Comparison of ENCODE assay signal across 17 cellular contexts in the genomic region with DNA sequence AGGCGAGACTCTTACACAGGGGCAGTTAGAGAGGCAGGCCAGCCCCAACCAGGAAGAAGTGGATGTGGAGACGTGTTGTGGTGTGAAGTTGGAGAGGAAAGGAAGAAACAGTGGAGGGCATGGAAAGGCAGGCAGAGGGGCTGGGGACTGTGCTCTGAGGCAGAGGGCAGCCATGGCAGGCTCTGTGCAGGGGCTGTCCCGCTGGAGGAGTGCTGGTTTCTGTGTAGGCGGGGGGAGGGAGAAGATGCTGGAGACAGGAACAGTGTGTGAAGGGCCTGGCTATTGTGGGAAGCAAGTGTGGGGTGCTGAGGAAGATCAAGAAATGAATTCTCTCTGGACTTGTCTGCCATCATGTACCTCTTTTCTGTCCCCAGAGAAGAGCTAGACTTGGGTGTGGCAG. TPM values are rescaled to one million over a fixed set of nuclear protein-coding genes. Genes with fewer than 3 reads are reported as not detected.
DNase-seq lines count a peak whose midpoint lies in the region; ATAC-seq and TF ChIP-seq lines count a peak whose summit lies in the region.
"Had no signal": no experiment of that assay in that cellular context is flagged by ENCODE, and none has a peak within 500 bp of the region (broad histone marks: within the 10 kb centered on the region; RNA-seq: fewer than 3 reads in every experiment).

No MANE protein-coding gene starts in this region.

- CTCF ChIA-PET in CD4-positive, alpha-beta memory T cell (lab: Charles Lee; ENCODE audit: partially characterized antibody), result no interaction called here

- peak overlapping the region; percentile 9 to 90 (median 52) for H3K27ac Mint-ChIP-seq in CD4-positive, alpha-beta memory T cell
- peak overlapping the region; percentile 4 to 63 (median 50); a peak in 5 of 7 replicates for H3K27ac Mint-ChIP-seq in H9
- H3K27ac Mint-ChIP-seq in activated naive CD8-positive, alpha-beta T cell treated with anti-CD3 and anti-CD28 coated beads, Interleukin-2, amount 50 U/mL, for 24 hours, result peak overlapping the region; percentile 48
- peak overlapping the region; percentile 36 to 91 (median 74) for H3K27ac Mint-ChIP-seq in naive thymus-derived CD8-positive, alpha-beta T cell

- no peak overlapping the region for H2BK15ac ChIP-seq in H9 (ENCODE audit: low read depth, low read length)

- no peaks in the 10 kb centered on the region for H3K27me3 Mint-ChIP-seq in CD4-positive, alpha-beta memory T cell
- no peaks in the 10 kb centered on the region for H3K27me3 Mint-ChIP-seq in H9 (ENCODE audit: low read depth)
- no peaks in the 10 kb centered on the region for H3K27me3 Mint-ChIP-seq in activated naive CD8-positive, alpha-beta T cell treated with anti-CD3 and anti-CD28 coated beads, Interleukin-2, amount 50 U/mL, for 24 hours
- no peaks in the 10 kb centered on the region for H3K27me3 Mint-ChIP-seq in naive thymus-derived CD8-positive, alpha-beta T cell

- H3K27ac ChIP-seq in CD4-positive, alpha-beta memory T cell (ENCODE audit: low read depth, low read length), result no peak overlapping the region
- H3K27ac ChIP-seq in H9 (ENCODE audit: insufficient read length, low read depth, low read length), result no peak overlapping the region
- H3K27ac ChIP-seq: epithelial cell of prostate, thyroid gland had no signal

- no peak overlapping the region for H3K56ac ChIP-seq in H9 (ENCODE audit: insufficient read length, low read depth, low read length)

- H3T11ph ChIP-seq in H9 (ENCODE audit: low read length), result no peak overlapping the region

- no peaks in the 10 kb centered on the region for H3K79me1 ChIP-seq in H9 (ENCODE audit: insufficient read depth, low read depth, low read length, poor library complexity, severe bottlenecking)

- no peak overlapping the region for H3K4me3 Mint-ChIP-seq in CD4-positive, alpha-beta memory T cell
- no peak overlapping the region; a peak in 1 of 5 replicates for H3K4me3 Mint-ChIP-seq in H9
- no peak overlapping the region for H3K4me3 Mint-ChIP-seq in activated naive CD8-positive, alpha-beta T cell treated with anti-CD3 and anti-CD28 coated beads, Interleukin-2, amount 50 U/mL, for 24 hours
- H3K4me3 Mint-ChIP-seq in naive thymus-derived CD8-positive, alpha-beta T cell, result no peak overlapping the region

- H2BK12ac ChIP-seq in H9 (ENCODE audit: insufficient read length, low read depth, low read length), result no peak overlapping the region

- no peak overlapping the region for H4K8ac ChIP-seq in H9 (replicated peaks; ENCODE audit: insufficient read length, low read depth, low read length)

- H4K91ac ChIP-seq in H9 (ENCODE audit: insufficient read length, low read depth, low read length), result no peak overlapping the region

- H2BK5ac ChIP-seq in H9 (ENCODE audit: insufficient read length, low read length), result no peak overlapping the region

- no peak overlapping the region for H2AFZ ChIP-seq in H9 (ENCODE audit: low read length)

- no peaks in the 10 kb centered on the region for H3K79me2 ChIP-seq in H9 (ENCODE audit: insufficient read depth, low read length)

- peaks cover 0 to 2% (median 0%) of the 10 kb centered on the region in 8 donors for H3K9me3 Mint-ChIP-seq in CD4-positive, alpha-beta memory T cell
- H3K9me3 Mint-ChIP-seq in H9, result no peaks in the 10 kb centered on the region
- no peaks in the 10 kb centered on the region for H3K9me3 Mint-ChIP-seq in activated naive CD8-positive, alpha-beta T cell treated with anti-CD3 and anti-CD28 coated beads, Interleukin-2, amount 50 U/mL, for 24 hours
- no peaks in the 10 kb centered on the region for H3K9me3 Mint-ChIP-seq in naive thymus-derived CD8-positive, alpha-beta T cell

- no peak overlapping the region for H2BK20ac ChIP-seq in H9 (ENCODE audit: low read depth, low read length, poor library complexity, severe bottlenecking)

- peaks cover 9 to 21% of the 10 kb centered on the region in 2 donors for H3K36me3 Mint-ChIP-seq in CD4-positive, alpha-beta memory T cell
- H3K36me3 Mint-ChIP-seq in H9 (ENCODE audit: insufficient read depth in 1 of 3, low read depth in 3 of 3), result peaks cover 6 to 10% (median 8%) of the 10 kb centered on the region in 3 experiments
- peaks cover 25% of the 10 kb centered on the region for H3K36me3 Mint-ChIP-seq in activated naive CD8-positive, alpha-beta T cell treated with anti-CD3 and anti-CD28 coated beads, Interleukin-2, amount 50 U/mL, for 24 hours (ENCODE audit: low read depth)
- peaks cover 0 to 13% (median 6%) of the 10 kb centered on the region in 3 donors for H3K36me3 Mint-ChIP-seq in naive thymus-derived CD8-positive, alpha-beta T cell

- no peak overlapping the region for H2BK120ac ChIP-seq in H9 (ENCODE audit: low read depth, low read length, poor library complexity, severe bottlenecking)

- no peak for DNase-seq in CD4-positive, alpha-beta memory T cell
- no peak for DNase-seq in H9
- peak; percentile 20 for DNase-seq in activated naive CD8-positive, alpha-beta T cell treated with anti-CD3 and anti-CD28 coated beads, Interleukin-2, amount 50 U/mL, for 24 hours
- no peak for DNase-seq in naive thymus-derived CD8-positive, alpha-beta T cell
- no peak for DNase-seq in GM19238 (ENCODE audit: insufficient read length, low spot score)
- no peak for DNase-seq in central memory CD4-positive, alpha-beta T cell
- DNase-seq in NCI-H524 treated with DMSO at 0.1 percent for 48 hours (lab: John Stamatoyannopoulos, UW), result no peak
- DNase-seq: activated CD8-positive, alpha-beta memory T cell treated with anti-CD3 and anti-CD28 coated beads, Interleukin-2, amount 50 U/mL, for 48 hours; amniotic stem cell; DMS79 treated with DMSO at 0.1 percent for 48 hours; NCI-H187; NCI-H510A treated with DMSO at 0.1 percent for 48 hours; stimulated activated CD4-positive, alpha-beta T cell treated with anti-CD3 and anti-CD28 coated beads, Interleukin-1b, Interleukin-23, amount 100 ng/mL, for 48 hours; thyroid gland had no signal

- no peak overlapping the region for H3K18ac ChIP-seq in H9 (ENCODE audit: insufficient read length, low read depth, low read length)

- H3K36me3 ChIP-seq in CD4-positive, alpha-beta memory T cell (ENCODE audit: insufficient read depth, low read length), result peaks cover 8% of the 10 kb centered on the region
- H3K36me3 ChIP-seq: thyroid gland had no signal

- H3K4me2 ChIP-seq in H9 (ENCODE audit: insufficient read depth, insufficient read length, low read length), result no peak overlapping the region
- H3K4me2 ChIP-seq: BLaER1 treated with 17β-estradiol and CSF1 and Interleukin-3, amounts not matched to agents 10 nM and 100 nM had no signal

- H3K9me3 ChIP-seq in CD4-positive, alpha-beta memory T cell (ENCODE audit: control insufficient read depth in 1 of 2, low read length in 2 of 2), result no peaks in the 10 kb centered on the region
- no peaks in the 10 kb centered on the region for H3K9me3 ChIP-seq in H9 (ENCODE audit: control insufficient read depth, low read depth, low read length)
- H3K9me3 ChIP-seq: thyroid gland had no signal

- H2AK5ac ChIP-seq in H9 (ENCODE audit: insufficient read length, low read length), result no peak overlapping the region

- H3K9ac ChIP-seq in H9 (ENCODE audit: extremely low read depth, insufficient read length, low read length), result no peak overlapping the region
- H3K9ac ChIP-seq: BLaER1 treated with 17β-estradiol and CSF1 and Interleukin-3, amounts not matched to agents 10 nM and 100 nM had no signal

- H3K4me3 ChIP-seq in CD4-positive, alpha-beta memory T cell (ENCODE audit: low read length in 2 of 2), result no peak overlapping the region
- H3K4me3 ChIP-seq: BLaER1 treated with 17β-estradiol and CSF1 and Interleukin-3, amounts not matched to agents 10 nM and 100 nM; lung; thyroid gland had no signal

- POLR2A ChIA-PET in CD4-positive, alpha-beta memory T cell (lab: Charles Lee; ENCODE audit: partially characterized antibody), result no interaction called here
- POLR2A ChIA-PET in naive thymus-derived CD8-positive, alpha-beta T cell (lab: Charles Lee), result no interaction called here

- no peak overlapping the region for H3K23ac ChIP-seq in H9 (ENCODE audit: insufficient read length, low read depth, low read length)

- H3K14ac ChIP-seq in H9 (ENCODE audit: insufficient read depth, low read length), result peak overlapping the region; percentile 71; the same call in 1 of the 2 replicates

- intact Hi-C loops in CD4-positive, alpha-beta memory T cell (cut with micrococcal nuclease), result no loop called here

- no peaks in the 10 kb centered on the region for H4K20me1 ChIP-seq in H9 (ENCODE audit: control insufficient read depth, insufficient read depth, insufficient read length)

- TF ChIP-seq CTCF in H9 (conservative IDR thresholded peaks at IDR 0.05), result no peak

- WGBS in H9 (ENCODE audit: extremely low coverage, insufficient read length, low lambda C conversion rate), result no CpG with 5 or more reads among the region's 4 CpGs

- peaks cover 14% of the 10 kb centered on the region for H3K4me1 ChIP-seq in CD4-positive, alpha-beta memory T cell (ENCODE audit: insufficient read depth, low read length)
- peaks cover 27% of the 10 kb centered on the region for H3K4me1 ChIP-seq in H9 (ENCODE audit: insufficient read depth, low read length)
- H3K4me1 ChIP-seq: thyroid gland had no signal

- H3K4ac ChIP-seq in H9 (ENCODE audit: low read depth, low read length), result no peak overlapping the region

- H4K5ac ChIP-seq in H9 (ENCODE audit: insufficient read length, low read depth, low read length), result no peak overlapping the region

- ATAC-seq in activated naive CD8-positive, alpha-beta T cell treated with anti-CD3 and anti-CD28 coated beads, Interleukin-2, amount 50 U/mL, for 24 hours, result peak; percentile 52
- ATAC-seq in naive thymus-derived CD8-positive, alpha-beta T cell, result no peak

- H3K23me2 ChIP-seq in H9 (ENCODE audit: insufficient read length, low read depth, low read length, poor library complexity, severe bottlenecking), result no peaks in the 10 kb centered on the region

- peaks cover 18 to 40% (median 29%) of the 10 kb centered on the region in 4 donors for H3K4me1 Mint-ChIP-seq in CD4-positive, alpha-beta memory T cell
- H3K4me1 Mint-ChIP-seq in H9, result peaks cover 56 to 62% of the 10 kb centered on the region in 2 experiments
- peaks cover 32% of the 10 kb centered on the region for H3K4me1 Mint-ChIP-seq in activated naive CD8-positive, alpha-beta T cell treated with anti-CD3 and anti-CD28 coated beads, Interleukin-2, amount 50 U/mL, for 24 hours
- peaks cover 18 to 31% (median 20%) of the 10 kb centered on the region in 4 donors for H3K4me1 Mint-ChIP-seq in naive thymus-derived CD8-positive, alpha-beta T cell

- H3K27me3 ChIP-seq in CD4-positive, alpha-beta memory T cell (ENCODE audit: insufficient read depth, low read length), result no peaks in the 10 kb centered on the region
- no peaks in the 10 kb centered on the region for H3K27me3 ChIP-seq in H9 (ENCODE audit: insufficient read depth, low read length)
- H3K27me3 ChIP-seq: BLaER1 treated with 17β-estradiol and CSF1 and Interleukin-3, amounts not matched to agents 10 nM and 100 nM; thyroid gland had no signal

RNA-seq across cellular contexts. Expression of a gene that starts 21.0 kb away (rescaled TPM):
- total RNA-seq in CD4-positive, alpha-beta memory T cell, result 10 to 100 TPM; 32.5 to 36.6 TPM
- 10 to 100 TPM; 58.2 to 76.1 TPM for polyA plus RNA-seq in CD4-positive, alpha-beta memory T cell
- total RNA-seq in H9 (2021), result 28.9 and 30.7 TPM in 2 replicates
- total RNA-seq in naive thymus-derived CD8-positive, alpha-beta T cell, result 10 to 100 TPM; 42.0 to 49.3 TPM
- 10 to 100 TPM; 60.4 to 76.0 (median 69.6) TPM for polyA plus RNA-seq in naive thymus-derived CD8-positive, alpha-beta T cell

RNA-seq across cellular contexts. Expression of a gene that starts 28.1 kb away (rescaled TPM):
- 1,000 to 10,000 TPM; 3,820 to 4,004 TPM for total RNA-seq in CD4-positive, alpha-beta memory T cell
- polyA plus RNA-seq in CD4-positive, alpha-beta memory T cell, result 1,000 to 10,000 TPM; 1,070 to 1,459 TPM
- 3,988 and 4,137 TPM in 2 replicates for total RNA-seq in H9 (2021)
- total RNA-seq in naive thymus-derived CD8-positive, alpha-beta T cell, result 1,000 to 10,000 TPM; 3,846 to 3,880 TPM
- polyA plus RNA-seq in naive thymus-derived CD8-positive, alpha-beta T cell, result 1,000 to 10,000 TPM; 1,518 to 1,766 (median 1,686) TPM

RNA-seq across cellular contexts. Expression of a gene that starts 28.6 kb away (rescaled TPM):
- 1 to 10 TPM; 5.1 to 6.5 TPM for total RNA-seq in CD4-positive, alpha-beta memory T cell
- polyA plus RNA-seq in CD4-positive, alpha-beta memory T cell, result 1 to 10 TPM; 6.2 to 7.2 TPM
- total RNA-seq in H9 (2021), result 47.2 and 48.0 TPM in 2 replicates
- 10 to 100 TPM in 1 of 2 experiments, 1 to 10 TPM in 1; 7.2 to 12.8 TPM for total RNA-seq in naive thymus-derived CD8-positive, alpha-beta T cell
- 1 to 10 TPM; 5.9 to 6.7 (median 6.4) TPM for polyA plus RNA-seq in naive thymus-derived CD8-positive, alpha-beta T cell
